Comparison of ENCODE assay signal across 7 cellular contexts in the genomic region with DNA sequence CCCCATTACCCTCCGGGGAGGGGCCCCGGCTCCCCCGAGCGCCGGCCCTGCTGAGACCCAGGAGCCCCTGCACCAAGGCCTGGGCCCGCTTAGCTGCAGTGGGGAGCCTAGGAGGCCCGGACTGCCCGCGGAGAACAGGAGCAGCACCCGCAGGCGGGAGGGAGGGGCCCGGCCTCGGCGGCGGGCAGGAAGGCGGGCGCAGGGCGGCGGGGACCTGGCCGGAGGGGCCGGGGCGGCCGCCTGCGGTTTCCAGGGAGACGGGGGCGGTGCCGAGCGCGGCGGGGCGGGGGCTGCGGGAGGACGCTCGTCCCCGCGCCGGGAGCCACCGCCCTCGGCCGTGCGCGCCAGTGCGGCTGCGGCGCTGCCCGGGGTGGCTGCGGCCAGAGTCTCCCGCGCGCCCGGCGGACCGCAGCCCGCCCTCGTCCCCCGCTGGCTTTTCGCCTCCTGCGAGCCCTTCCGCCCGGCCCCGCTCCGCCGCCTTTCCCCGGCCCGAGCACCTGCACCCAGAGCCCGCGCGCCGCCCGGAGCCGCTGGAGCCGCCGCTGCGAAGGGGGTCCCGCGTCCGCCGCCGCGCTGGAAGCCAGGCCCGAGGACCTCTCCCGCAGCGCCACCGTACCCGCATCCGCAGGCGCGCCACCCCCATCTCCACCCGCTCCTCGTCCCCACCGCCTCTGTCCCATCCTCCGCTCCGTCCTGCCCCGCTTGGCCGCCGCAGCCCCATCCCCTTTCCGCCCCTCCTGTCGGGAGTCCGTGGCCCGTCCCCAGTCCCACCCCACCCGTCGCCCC. TPM values are rescaled to one million over a fixed set of nuclear protein-coding genes. Genes with fewer than 3 reads are reported as not detected.
A peak's percentile ranks its signal among the peaks of the same experiment; 100 is the strongest.
DNase-seq lines count a peak whose midpoint lies in the region; ATAC-seq lines count a peak whose summit lies in the region.

No MANE protein-coding gene starts in this region.

- no peaks in the 10 kb centered on the region for H3K27me3 ChIP-seq in skeletal muscle satellite cell (ENCODE audit: control insufficient read depth, insufficient read depth, low read length)

- peak overlapping the region; percentile 41 for H3K9ac ChIP-seq in skeletal muscle satellite cell (ENCODE audit: low read depth, low read length)

- DNase-seq in G401 (ENCODE audit: low spot score) = peak; percentile 75
- DNase-seq in NCI-H345 treated with DMSO at 0.1 percent for 48 hours (lab: John Stamatoyannopoulos, UW; ENCODE audit: unreplicated experiment) = peak; percentile 32
- DNase-seq in caudate nucleus (lab: John Stamatoyannopoulos, UW) = peak in 43 of 61 donors; percentile 18 to 83 (median 50)
- DNase-seq in islet precursor cell = peak; percentile 84

- H3K9me3 ChIP-seq in skeletal muscle satellite cell (replicated peaks; ENCODE audit: low read length) = no peaks in the 10 kb centered on the region

- peaks cover 30% of the 10 kb centered on the region for H3K4me1 ChIP-seq in skeletal muscle satellite cell (ENCODE audit: control insufficient read depth, insufficient read depth, low read length)

- ATAC-seq in GM21367 (IDR thresholded peaks at IDR 0.05; ENCODE audit: unreplicated experiment) = no peak
- no peak for ATAC-seq in HG03439 (IDR thresholded peaks at IDR 0.05; ENCODE audit: unreplicated experiment)

- H3K4me2 ChIP-seq in skeletal muscle satellite cell (ENCODE audit: low read length) = peak overlapping the region; percentile 90

- in situ Hi-C loops in G401 (cut with HindIII; ENCODE audit: low sequenced_read_pairs) = no loop called here

- H3K36me3 ChIP-seq in skeletal muscle satellite cell (ENCODE audit: insufficient read depth, low read length) = no peaks in the 10 kb centered on the region

- H3K4me3 ChIP-seq in skeletal muscle satellite cell (ENCODE audit: low read length) = peak overlapping the region; percentile 69

- H3K27ac ChIP-seq in caudate nucleus (ENCODE audit: low read depth, low read length) = peak overlapping the region; percentile 62

RNA-seq across cellular contexts. Expression of a gene that starts 17.2 kb away (rescaled TPM):
- total RNA-seq in G401 (2014; rRNA removed; shearing (Covaris generic)) = 35.8 and 39.1 TPM in 2 replicates
- 102 and 105 TPM in 2 replicates for total RNA-seq in skeletal muscle satellite cell (2012; rRNA removed)

Comparison
In these comparisons a context has a peak if more than half of its experiments do, and no peak if none do; other contexts are left out.
1. DNase-seq: peak in every context shown above with its lines; median percentile 84 in islet precursor cell; 75 in G401; 50 in caudate nucleus; 32 in NCI-H345 treated with DMSO at 0.1 percent for 48 hours.